14 cellular contexts compared by ENCODE assay signal in the genomic region with DNA sequence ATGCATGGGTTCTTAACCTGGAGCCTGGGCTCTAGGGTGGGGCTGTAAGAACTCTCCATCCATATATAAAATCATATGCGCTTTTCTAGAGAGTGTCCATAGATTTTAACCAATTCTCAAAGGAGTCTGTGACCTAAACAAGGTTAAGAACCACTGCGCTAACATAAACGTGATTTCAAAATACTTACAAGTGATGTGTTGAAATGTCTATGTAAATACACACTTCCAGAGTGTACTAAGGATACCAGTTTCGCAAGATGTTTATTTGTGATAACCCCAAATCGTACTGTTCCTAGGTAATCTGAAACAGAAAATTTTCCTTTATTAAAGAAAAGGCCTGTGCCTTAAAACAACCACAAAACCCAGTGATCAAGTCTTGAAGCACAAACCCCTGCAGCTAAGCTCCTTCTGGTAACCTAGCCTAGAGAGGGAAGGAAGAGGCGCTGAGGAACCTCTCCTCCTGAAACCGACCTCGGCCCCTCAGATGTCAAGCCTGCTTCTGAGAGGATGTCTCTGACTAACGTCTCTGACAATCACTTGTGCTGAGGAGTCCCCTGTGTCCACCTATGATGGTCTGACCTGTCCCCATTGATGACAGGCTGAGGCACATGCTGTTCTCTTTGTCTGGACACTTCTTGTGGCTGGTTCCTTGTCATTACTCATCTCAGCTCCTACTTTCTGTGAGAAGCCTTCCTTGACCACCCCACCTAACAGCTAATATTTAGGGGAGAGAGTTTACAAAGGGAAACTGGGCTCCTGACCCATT. TPM values are rescaled to one million over a fixed set of nuclear protein-coding genes. Genes with fewer than 3 reads are reported as not detected.
DNase-seq lines count a peak whose midpoint lies in the region; ATAC-seq and TF ChIP-seq lines count a peak whose summit lies in the region.
"Had no signal": no experiment of that assay in that cellular context is flagged by ENCODE, and none has a peak within 500 bp of the region (broad histone marks: within the 10 kb centered on the region; RNA-seq: fewer than 3 reads in every experiment).

No MANE protein-coding gene starts in this region.

- ATAC-seq in memory B cell (ENCODE audit: low read depth) (no peak), T-cell (replicated peaks in 1 of 4) (no peak), esophagus mucosa (no peak), left colon (no peak)

- no peak for TF ChIP-seq CTCF in CD14-positive monocyte (IDR thresholded peaks at IDR 0.05)
- TF ChIP-seq CTCF in mesothelial cell of epicardium (IDR thresholded peaks at IDR 0.05; ENCODE audit: unreplicated experiment) = no peak

- intact Hi-C loops in CD14-positive monocyte (cut with micrococcal nuclease) = loop anchor here (2.0 to 5.0 kb wide), 2 partner anchors 32 to 33 kb away; partner anchors contain the start of gene SNN (in 2 of the 2)
- intact Hi-C loops in left colon (cut with DNase I, micrococcal nuclease) = no loop called here

- DNase-seq in CD14-positive monocyte (ENCODE audit: low spot score) = peak; percentile 84
- DNase-seq in Kasumi-1 (lab: John Stamatoyannopoulos, UW) = peak; percentile 10 to 12
- DNase-seq in adipocyte (ENCODE audit: low read depth) = peak; percentile 30
- no peak for DNase-seq in memory B cell (ENCODE audit: low spot score in 2 of 2)
- DNase-seq in mesothelial cell of epicardium (ENCODE audit: low spot score in 2 of 2, unreplicated experiment in 2 of 2) = no peak
- DNase-seq in T-cell = no peak
- no peak for DNase-seq in left colon
- DNase-seq: activated naive CD4-positive, alpha-beta T cell treated with anti-CD3 and anti-CD28 coated beads for 36 hours; central memory CD4-positive, alpha-beta T cell; immature natural killer cell; NCI-H2171; SK-N-SH; testis had no signal

- H3K4me3 Mint-ChIP-seq in CD14-positive monocyte (peak overlapping the region in 1 of 2 donors; percentile 75), memory B cell (no peak overlapping the region), mesothelial cell of epicardium (no peak overlapping the region), T-cell (no peak overlapping the region)
- H3K4me3 Mint-ChIP-seq: activated naive CD4-positive, alpha-beta T cell treated with anti-CD3 and anti-CD28 coated beads for 36 hours; immature natural killer cell had no signal

- no peaks in the 10 kb centered on the region for H3K9me3 ChIP-seq in adipocyte (ENCODE audit: control insufficient read depth, low read length)
- H3K9me3 ChIP-seq: SK-N-SH, testis had no signal

- H3K4me1 Mint-ChIP-seq in CD14-positive monocyte = peaks cover 27% of the 10 kb centered on the region
- peaks cover 11% of the 10 kb centered on the region for H3K4me1 Mint-ChIP-seq in memory B cell
- H3K4me1 Mint-ChIP-seq in mesothelial cell of epicardium = peaks cover 11% of the 10 kb centered on the region
- peaks cover 46 to 55% (median 47%) of the 10 kb centered on the region in 3 donors for H3K4me1 Mint-ChIP-seq in T-cell

- H3K27me3 Mint-ChIP-seq in CD14-positive monocyte (ENCODE audit: low read depth in 3 of 3) (no peaks in the 10 kb centered on the region), memory B cell (no peaks in the 10 kb centered on the region), mesothelial cell of epicardium (ENCODE audit: low read depth) (no peaks in the 10 kb centered on the region), T-cell (no peaks in the 10 kb centered on the region)

- H3K4me1 ChIP-seq in adipocyte (ENCODE audit: control insufficient read depth, insufficient read depth, low read length) = peaks cover 9% of the 10 kb centered on the region

- no peak overlapping the region for H3K9ac ChIP-seq in adipocyte (ENCODE audit: low read length)
- H3K9ac ChIP-seq: SK-N-SH had no signal

- POLR2A ChIA-PET in T-cell (lab: Charles Lee) = no interaction called here

- peaks cover 66% of the 10 kb centered on the region for H3K36me3 ChIP-seq in adipocyte (ENCODE audit: control insufficient read depth, insufficient read depth, low read length, severe bottlenecking)

- no peak overlapping the region for H3K4me3 ChIP-seq in adipocyte (ENCODE audit: low read length)
- H3K4me3 ChIP-seq: testis had no signal

- H3K9me3 Mint-ChIP-seq in CD14-positive monocyte (no peaks in the 10 kb centered on the region), memory B cell (no peaks in the 10 kb centered on the region), mesothelial cell of epicardium (no peaks in the 10 kb centered on the region), T-cell (no peaks in the 10 kb centered on the region)
- H3K9me3 Mint-ChIP-seq: activated naive CD4-positive, alpha-beta T cell treated with anti-CD3 and anti-CD28 coated beads for 36 hours; immature natural killer cell had no signal

- peaks cover 73 to 80% of the 10 kb centered on the region in 2 donors for H3K36me3 Mint-ChIP-seq in CD14-positive monocyte
- H3K36me3 Mint-ChIP-seq in memory B cell = peaks cover 24% of the 10 kb centered on the region
- peaks cover 34% of the 10 kb centered on the region for H3K36me3 Mint-ChIP-seq in mesothelial cell of epicardium
- peaks cover 60% of the 10 kb centered on the region for H3K36me3 Mint-ChIP-seq in T-cell

- H3K27ac Mint-ChIP-seq in CD14-positive monocyte = peak overlapping the region; percentile 83 to 94 (median 89)
- peak overlapping the region; percentile 33 for H3K27ac Mint-ChIP-seq in memory B cell
- no peak overlapping the region for H3K27ac Mint-ChIP-seq in mesothelial cell of epicardium
- peak overlapping the region in 1 of 2 donors; percentile 56 for H3K27ac Mint-ChIP-seq in T-cell

- CTCF ChIA-PET in T-cell (lab: Charles Lee) = interaction anchor here in 1 of 2 donors (0.7 to 1.0 kb wide), 2 partner anchors 14 to 299 kb away, joined by 3 to 6 read pairs; no protein-coding TSS in a partner anchor

- H3K27me3 ChIP-seq in adipocyte (replicated peaks; ENCODE audit: control insufficient read depth, insufficient read depth, low read length) = no peaks in the 10 kb centered on the region
- H3K27me3 ChIP-seq: testis had no signal

RNA-seq across cellular contexts. Expression of gene SNN, which starts 32.2 kb away (rescaled TPM):
- polyA plus RNA-seq in CD14-positive monocyte = 100 to 1,000 TPM in 1 of 2 donors, 10 to 100 TPM in 1; 91.7 to 111 TPM
- total RNA-seq in mesothelial cell of epicardium = 38.3 to 40.2 TPM (median 39.9 TPM) in 3 replicates
- 10 to 100 TPM; 17.4 to 56.2 (median 22.7) TPM for total RNA-seq in T-cell
- 19.1 TPM for total RNA-seq in esophagus mucosa
- 1 to 10 TPM; 2.4 to 7.6 TPM for total RNA-seq in left colon

RNA-seq across cellular contexts. Expression of gene TXNDC11, which starts 42.2 kb away (rescaled TPM):
- 10 to 100 TPM; 32.9 to 40.6 TPM for polyA plus RNA-seq in CD14-positive monocyte
- 27.5 to 30.5 TPM (median 27.8 TPM) in 3 replicates for total RNA-seq in mesothelial cell of epicardium
- 10 to 100 TPM; 44.0 to 76.3 (median 54.0) TPM for total RNA-seq in T-cell
- 18.2 TPM for total RNA-seq in esophagus mucosa
- total RNA-seq in left colon = 10 to 100 TPM; 67.4 TPM

Comparison
In these comparisons a context has a peak if more than half of its experiments do, and no peak if none do; other contexts are left out.
1. DNase-seq: peak in CD14-positive monocyte (single experiment), Kasumi-1 (2 of 2) and adipocyte (single experiment); none in memory B cell (0 of 2), mesothelial cell of epicardium (0 of 2), T-cell (0 of 34) and left colon (0 of 2).
2. intact Hi-C loops: an anchor here in CD14-positive monocyte (2.0 to 5.0 kb wide); none called in left colon.